Comparison of ENCODE assay signal across 8 cellular contexts in genomic region chr7:27576360-27576944, GRCh38.
DNase-seq lines count a peak whose midpoint lies in the region; ATAC-seq and TF ChIP-seq lines count a peak whose summit lies in the region.

No MANE protein-coding gene starts in this region.

- H3K27ac ChIP-seq in C4-2B, result no peak overlapping the region

- ATAC-seq in GM19463 (IDR thresholded peaks at IDR 0.05; ENCODE audit: unreplicated experiment) (no peak), GM21390 (IDR thresholded peaks at IDR 0.05; ENCODE audit: unreplicated experiment) (no peak)

- TF ChIP-seq CTCF in C4-2B (conservative IDR thresholded peaks at IDR 0.05), result peak; percentile 83

- peak; percentile 89 for DNase-seq in HT-29 (ENCODE audit: low spot score)
- peak; percentile 45 for DNase-seq in NOMO-1 treated with DMSO at 0.1 percent for 48 hours (lab: John Stamatoyannopoulos, UW; ENCODE audit: unreplicated experiment)
- DNase-seq in dermis blood vessel endothelial cell, result peak; percentile 68
- peak; percentile 68 for DNase-seq in medulla oblongata (ENCODE audit: extremely low spot score)
- no peak for DNase-seq in D341Med (ENCODE audit: low spot score)
